In the genomic region with DNA sequence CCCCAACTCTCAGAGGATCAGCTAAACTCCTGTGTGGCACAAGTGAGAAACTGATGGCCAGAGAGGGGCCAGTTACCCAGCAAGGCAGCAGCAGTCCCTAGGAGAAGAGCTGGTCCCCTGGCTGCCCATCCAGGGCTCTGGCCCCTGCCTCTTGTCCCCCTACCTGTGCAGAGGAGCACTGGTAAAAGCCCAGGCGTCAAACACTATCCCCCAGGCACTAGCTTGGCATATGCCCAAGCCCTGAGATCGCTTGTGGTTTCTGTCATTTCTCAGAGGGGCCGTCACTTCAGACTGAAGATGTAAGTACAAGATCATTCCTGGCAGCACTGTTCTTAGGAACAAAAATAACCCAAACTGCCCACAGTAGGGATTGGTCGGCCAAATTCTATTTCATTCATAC, we compare ENCODE assay signal across 1 cellular context.
TF ChIP-seq lines count a peak whose summit lies in the region.

No MANE protein-coding gene starts in this region.

TF ChIP-seq in IMR-90, 13 proteins besides CTCF, POLR2A, EP300 and RAD21 (continued from another document):
- no peak for TF ChIP-seq RCOR1 (IDR thresholded peaks at IDR 0.05; ENCODE audit: insufficient replicate concordance, low read length)
- no peak for TF ChIP-seq BHLHE40 (IDR thresholded peaks at IDR 0.05; ENCODE audit: low read depth, low read length)
- no peak for TF ChIP-seq MAZ (IDR thresholded peaks at IDR 0.05; ENCODE audit: borderline replicate concordance, low read depth, low read length)
